In the genomic region with DNA sequence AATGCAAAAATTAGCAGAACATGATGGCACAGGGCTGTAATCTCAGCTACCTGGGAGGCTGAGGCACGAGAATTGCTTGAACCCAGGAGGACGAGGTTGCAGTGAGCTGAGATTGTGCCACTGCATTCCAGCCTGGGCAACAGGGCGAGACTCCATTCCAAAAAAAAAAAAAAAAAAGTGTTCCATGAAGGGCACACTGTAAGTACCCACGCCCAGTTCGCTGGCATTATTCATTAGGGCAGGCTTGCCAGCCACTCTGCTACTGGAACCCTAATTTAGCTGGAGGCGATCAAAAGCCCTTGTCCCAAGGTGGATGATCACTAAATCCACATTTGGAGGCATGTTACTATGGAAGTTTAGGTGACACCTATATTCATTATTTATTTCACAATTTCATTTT, we compare ENCODE assay signal across 25 cellular contexts. TPM values are rescaled to one million over a fixed set of nuclear protein-coding genes. Genes with fewer than 3 reads are reported as not detected.
"Had no signal": no experiment of that assay in that cellular context is flagged by ENCODE, and none has a peak within 500 bp of the region (broad histone marks: within the 10 kb centered on the region; RNA-seq: fewer than 3 reads in every experiment).

No MANE protein-coding gene starts in this region.

- H3K36me3 ChIP-seq: SJSA1 had no signal

- ATAC-seq: HepG2, Panc1, PC-3 had no signal

- H3K27ac ChIP-seq: RWPE1, SJSA1, SK-N-MC had no signal

- H3K9me3 ChIP-seq: SJSA1 had no signal

- DNase-seq: IMR-90; Kasumi-1; KG1; MM.1S; NCI-H1092 treated with DMSO at 0.1 percent for 48 hours; NCI-H1436; NCI-H187; NCI-H2029; NCI-H2081 treated with DMSO at 0.1 percent for 48 hours; NCI-H2171; NCI-H345; NCI-H446 treated with DMSO at 0.1 percent for 48 hours; NCI-H510A treated with DMSO at 0.1 percent for 48 hours; NCI-H526; NCI-H82; NK-92 treated with Interleukin-12 subunit alpha and Interleukin-12 subunit beta, amount 100 ng/mL, for 24 hours; PC-3; SIG-M5 had no signal

- H3K4me3 ChIP-seq: SJSA1, SK-N-MC had no signal

- FAIRE-seq: HepG2 had no signal

RNA-seq across cellular contexts. Expression of a gene that starts 5.0 kb away (rescaled TPM):
- total RNA-seq: HT1080, IMR-90, SJSA1 had no signal
- polyA plus RNA-seq: IMR-90 had no signal

RNA-seq across cellular contexts. Expression of a gene that starts 39.1 kb away (rescaled TPM):
- total RNA-seq: IMR-90, OCI-LY7 had no signal
- polyA plus RNA-seq: IMR-90 had no signal
